8 cellular contexts compared by ENCODE assay signal in genomic region chr17:4939804-4940624, GRCh38. TPM values are rescaled to one million over a fixed set of nuclear protein-coding genes. Genes with fewer than 3 reads are reported as not detected.
A peak's percentile ranks its signal among the peaks of the same experiment; 100 is the strongest.
DNase-seq lines count a peak whose midpoint lies in the region; ATAC-seq, FAIRE-seq and TF ChIP-seq lines count a peak whose summit lies in the region.

TSS of gene RNF167 (plus strand) at chr17:4940268. CDS start at chr17:4940910, 642 bp downstream.
TSS of gene SLC25A11 (minus strand) at chr17:4940046. CDS start at chr17:4939910, 136 bp downstream.

- intact Hi-C loops in ascending aorta (cut with DNase I) (loop anchor here (1.0 to 5.0 kb wide), 5 partner anchors 8 to 57 kb away; partner anchors contain the start of genes CAMTA2, CHRNE, INCA1 and KIF1C), psoas muscle (cut with DNase I) (loop anchor here (5.0 kb wide), 5 partner anchors 33 to 137 kb away; partner anchors contain the start of genes CAMTA2 (in 1 of the 2), INCA1 (in 1 of the 2), KIF1C (in 1 of the 2) and ZFP3 (in 1 of the 2))

- H3K4me3 Mint-ChIP-seq in T-helper 2 cell treated with Interferon-gamma antibody and Interleukin-4, amounts not matched to agents 5 μg/mL and 100 μg/mL, for 36 hours: peak within 1 kb of the TSS; percentile 96

- peaks cover 70% of the 10 kb centered on the region for H3K36me3 Mint-ChIP-seq in T-helper 2 cell treated with Interferon-gamma antibody and Interleukin-4, amounts not matched to agents 5 μg/mL and 100 μg/mL, for 36 hours (ENCODE audit: low read depth)

- H3K27me3 ChIP-seq in ascending aorta (no peaks in the 10 kb centered on the region), right atrium auricular region (no peaks in the 10 kb centered on the region), psoas muscle (ENCODE audit: insufficient read depth in 3 of 3, low read length in 2 of 3) (no peaks in the 10 kb centered on the region)

- TF ChIP-seq CTCF in ascending aorta (IDR thresholded peaks at IDR 0.05) (no peak), right atrium auricular region (IDR thresholded peaks at IDR 0.05) (peak in 1 of 2 donors; percentile 30), psoas muscle (IDR thresholded peaks at IDR 0.05) (no peak)

- ATAC-seq in GM18502 (IDR thresholded peaks at IDR 0.05; ENCODE audit: poor library complexity, unreplicated experiment) (peak; percentile 75), HG02970 (IDR thresholded peaks at IDR 0.05; ENCODE audit: low FRiP score, unreplicated experiment) (peak; percentile 81), psoas muscle (peak; percentile 90 to 92 (median 91))

- H3K4me1 Mint-ChIP-seq in T-helper 2 cell treated with Interferon-gamma antibody and Interleukin-4, amounts not matched to agents 5 μg/mL and 100 μg/mL, for 36 hours (ENCODE audit: low read depth): peaks cover 50% of the 10 kb centered on the region

- H3K27me3 Mint-ChIP-seq in T-helper 2 cell treated with Interferon-gamma antibody and Interleukin-4, amounts not matched to agents 5 μg/mL and 100 μg/mL, for 36 hours (ENCODE audit: low read depth): no peaks in the 10 kb centered on the region

- peak within 1 kb of the TSS; percentile 79 to 82 for H3K4me3 ChIP-seq in ascending aorta
- H3K4me3 ChIP-seq in right atrium auricular region: peak within 1 kb of the TSS; percentile 91
- H3K4me3 ChIP-seq in psoas muscle: peak within 1 kb of the TSS; percentile 80

- H3K9me3 ChIP-seq in ascending aorta (no peaks in the 10 kb centered on the region), right atrium auricular region (no peaks in the 10 kb centered on the region), psoas muscle (no peaks in the 10 kb centered on the region)

- FAIRE-seq in urothelium cell line (lab: Jason Lieb, UNC): peak; percentile 5

- H3K9me3 Mint-ChIP-seq in T-helper 2 cell treated with Interferon-gamma antibody and Interleukin-4, amounts not matched to agents 5 μg/mL and 100 μg/mL, for 36 hours: no peaks in the 10 kb centered on the region

- H3K36me3 ChIP-seq in ascending aorta: peaks cover 39 to 52% of the 10 kb centered on the region in 2 donors
- peaks cover 49% of the 10 kb centered on the region for H3K36me3 ChIP-seq in right atrium auricular region
- H3K36me3 ChIP-seq in psoas muscle (ENCODE audit: insufficient read depth in 1 of 2, low read depth in 1 of 2): peaks cover 0 to 61% of the 10 kb centered on the region in 2 donors

- H3K4me1 ChIP-seq in ascending aorta: peaks cover 11 to 32% of the 10 kb centered on the region in 2 donors
- H3K4me1 ChIP-seq in right atrium auricular region: peaks cover 3 to 54% of the 10 kb centered on the region in 2 donors
- peaks cover 45% of the 10 kb centered on the region for H3K4me1 ChIP-seq in psoas muscle

- 0% methylated on average over 70 to 75 of the region's 75 CpGs for WGBS in psoas muscle, 3 donors

- peak within 1 kb of the TSS; percentile 95 for H3K27ac Mint-ChIP-seq in T-helper 2 cell treated with Interferon-gamma antibody and Interleukin-4, amounts not matched to agents 5 μg/mL and 100 μg/mL, for 36 hours

- H3K27ac ChIP-seq in ascending aorta (peak within 1 kb of the TSS; percentile 88 to 92), right atrium auricular region (peak within 1 kb of the TSS; percentile 92 to 96), psoas muscle (peak within 1 kb of the TSS; percentile 95)

- DNase-seq in NCI-H1930 (lab: John Stamatoyannopoulos, UW) (peak; percentile 98 to 99), ascending aorta (ENCODE audit: low spot score in 2 of 2) (peak; percentile 91 to 98), right atrium auricular region (ENCODE audit: low spot score) (peak; percentile 98), psoas muscle (peak; percentile 95 to 97), urothelium cell line (ENCODE audit: low spot score) (peak; percentile 92)
- peak; percentile 98 for DNase-seq in T-helper 2 cell treated with Interferon-gamma antibody and Interleukin-4, amounts not matched to agents 5 μg/mL and 100 μg/mL, for 36 hours (ENCODE audit: low spot score)

RNA-seq across cellular contexts. Expression of gene RNF167, which starts in this region (rescaled TPM):
- total RNA-seq in ascending aorta: 164 TPM
- 10 to 100 TPM; 66.9 to 68.6 TPM for total RNA-seq in right atrium auricular region
- total RNA-seq in psoas muscle: 10 to 100 TPM; 85.1 to 96.3 (median 87.3) TPM
- 100 to 1,000 TPM in 1 of 3 donors, 10 to 100 TPM in 2; 85.7 to 151 (median 100.0) TPM for polyA plus RNA-seq in psoas muscle

RNA-seq across cellular contexts. Expression of gene SLC25A11, which starts in this region (rescaled TPM):
- total RNA-seq in ascending aorta (56.2 TPM), right atrium auricular region (100 to 1,000 TPM in 1 of 2 donors, 10 to 100 TPM in 1; 99.5 to 188 TPM), psoas muscle (100 to 1,000 TPM in 3 of 4 donors, 10 to 100 TPM in 1; 97.1 to 225 (median 143) TPM)
- polyA plus RNA-seq in psoas muscle: 100 to 1,000 TPM; 125 to 163 (median 128) TPM

Comparison
In these comparisons a context has a peak if more than half of its experiments do, and no peak if none do; other contexts are left out.
1. Peak in every context shown above with its lines: DNase-seq, ATAC-seq, H3K4me3 ChIP-seq and H3K27ac ChIP-seq.